Comparison of ENCODE assay signal across 11 cellular contexts in the genomic region with DNA sequence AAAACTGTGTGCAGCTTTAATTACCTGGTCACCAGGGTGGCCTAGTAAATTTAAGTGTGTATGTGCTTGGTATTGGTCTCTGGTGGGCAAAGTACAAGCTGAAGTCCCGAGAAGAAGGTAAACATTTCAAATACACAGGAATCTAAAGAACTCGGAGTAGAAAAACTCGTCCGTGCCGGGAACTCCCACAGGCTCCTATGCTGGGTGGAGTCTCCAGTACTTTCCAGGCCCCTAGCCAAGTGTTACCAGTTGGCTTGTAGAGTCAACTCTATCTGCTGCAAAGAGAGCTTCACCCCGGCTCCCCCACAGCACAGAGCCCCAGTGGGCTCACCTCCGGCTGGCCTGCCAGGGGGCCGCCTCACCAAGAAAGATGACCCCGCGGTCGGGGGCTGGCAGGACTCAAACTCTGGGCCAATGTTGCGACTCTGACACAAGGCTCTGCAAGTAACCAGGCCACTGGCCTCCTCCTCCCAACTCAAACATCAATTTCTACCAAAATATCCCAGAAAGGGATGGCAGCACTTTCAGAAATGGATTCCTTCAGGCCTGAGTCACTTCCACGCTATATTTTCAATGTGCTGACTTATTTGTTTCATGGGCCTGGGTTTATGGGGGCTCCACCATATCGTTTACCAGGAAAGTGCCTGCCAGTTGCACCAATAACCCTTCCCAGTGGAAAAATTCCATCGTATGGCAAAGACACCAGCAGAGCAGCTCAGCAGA.
A peak's percentile ranks its signal among the peaks of the same experiment; 100 is the strongest.
DNase-seq lines count a peak whose midpoint lies in the region; ATAC-seq and TF ChIP-seq lines count a peak whose summit lies in the region.
"Had no signal": no experiment of that assay in that cellular context is flagged by ENCODE, and none has a peak within 500 bp of the region (broad histone marks: within the 10 kb centered on the region; RNA-seq: fewer than 3 reads in every experiment).

No MANE protein-coding gene starts in this region.

- no peak overlapping the region for H3K4me2 ChIP-seq in mesenchymal stem cell (ENCODE audit: low read length, poor library complexity, severe bottlenecking)

- no peak overlapping the region for H3K14ac ChIP-seq in mesenchymal stem cell (ENCODE audit: low read length in 2 of 2)

- H4K8ac ChIP-seq in mesenchymal stem cell (ENCODE audit: low read length) = peak overlapping the region; percentile 48

- no peak overlapping the region for H2BK120ac ChIP-seq in mesenchymal stem cell (ENCODE audit: low read depth, low read length)

- peak overlapping the region; percentile 30 for H2AK5ac ChIP-seq in mesenchymal stem cell (ENCODE audit: low read length, severe bottlenecking)

- 88% methylated on average over 15 of the region's 15 CpGs for WGBS in mesenchymal stem cell
- 42 to 51% methylated on average over 15 of the region's 15 CpGs for WGBS in testis, 2 donors

- H3K4me1 ChIP-seq in mesenchymal stem cell (ENCODE audit: control insufficient read depth, insufficient read depth, low read depth, low read length) (peaks cover 26% of the 10 kb centered on the region), testis (peaks cover 27% of the 10 kb centered on the region)

- H3K4me3 ChIP-seq in epithelial cell of esophagus (ENCODE audit: low read length) = no peak overlapping the region
- H3K4me3 ChIP-seq in mesenchymal stem cell (ENCODE audit: insufficient read depth in 1 of 2, low read depth in 1 of 2, low read length in 2 of 2) = peak overlapping the region in 1 of 2 experiments; percentile 46
- no peak overlapping the region for H3K4me3 ChIP-seq in testis
- no peak overlapping the region for H3K4me3 ChIP-seq in H7 (ENCODE audit: insufficient read depth, low read depth, low read length)

- H3K18ac ChIP-seq in mesenchymal stem cell (ENCODE audit: low read depth in 1 of 2, low read length in 2 of 2) = no peak overlapping the region

- intact Hi-C loops in testis (cut with DNase I; ENCODE audit: low total_unique reads) = no loop called here

- H4K91ac ChIP-seq in mesenchymal stem cell (ENCODE audit: low read length) = peak overlapping the region; percentile 37

- no peak for TF ChIP-seq POLR2A in testis (IDR thresholded peaks at IDR 0.05)

- H3K36me3 ChIP-seq in mesenchymal stem cell (ENCODE audit: control insufficient read depth in 1 of 2, insufficient read depth in 2 of 2, low read depth in 1 of 2, low read length in 2 of 2) = peaks cover 27 to 39% of the 10 kb centered on the region in 2 experiments
- no peaks in the 10 kb centered on the region for H3K36me3 ChIP-seq in testis (ENCODE audit: low read depth, missing control alignments)
- peaks cover 8% of the 10 kb centered on the region for H3K36me3 ChIP-seq in H7 (replicated peaks; ENCODE audit: control insufficient read depth, insufficient read depth, low read length)

- ATAC-seq in HG03457 (IDR thresholded peaks at IDR 0.05; ENCODE audit: unreplicated experiment) (no peak), GM19452 (IDR thresholded peaks at IDR 0.05; ENCODE audit: unreplicated experiment) (no peak)

- H2BK5ac ChIP-seq in mesenchymal stem cell (ENCODE audit: low read depth, low read length, poor library complexity, severe bottlenecking) = no peak overlapping the region

- H3K27me3 ChIP-seq in mesenchymal stem cell (ENCODE audit: control insufficient read depth in 1 of 2, insufficient read depth in 1 of 2, low read length in 2 of 2) (no peaks in the 10 kb centered on the region), testis (no peaks in the 10 kb centered on the region), H7 (ENCODE audit: control insufficient read depth, insufficient read depth, low read length) (no peaks in the 10 kb centered on the region)

- H2AFZ ChIP-seq in mesenchymal stem cell (ENCODE audit: low read depth, low read length) = no peak overlapping the region

- TF ChIP-seq CTCF in epithelial cell of esophagus (IDR thresholded peaks at IDR 0.05; ENCODE audit: insufficient read depth, low read depth, low read length, missing control alignments) (no peak), testis (IDR thresholded peaks at IDR 0.05) (no peak)

- H3K79me1 ChIP-seq in mesenchymal stem cell (replicated peaks; ENCODE audit: low read length, poor library complexity, severe bottlenecking) = peaks cover 45% of the 10 kb centered on the region

- DNase-seq in LHCN-M2 (ENCODE audit: low read depth) (peak; percentile 31), epithelial cell of esophagus (ENCODE audit: low read depth) (peak; percentile 40), mesenchymal stem cell (no peak), testis (peak; percentile 89), H7 (no peak), NCI-H1105 treated with DMSO at 0.1 percent for 48 hours (lab: John Stamatoyannopoulos, UW) (no peak)
- DNase-seq: activated CD4-positive, alpha-beta T cell treated with anti-CD3 and anti-CD28 coated beads, Interleukin-2, amount 10 ng/mL, durations not matched to agents 24 days and 14 days; GF-D8; MM.1S had no signal

- peak overlapping the region; percentile 38 for H3K27ac ChIP-seq in mesenchymal stem cell (ENCODE audit: low read length, poor library complexity, severe bottlenecking)
- H3K27ac ChIP-seq in testis = peak overlapping the region; percentile 23 to 72

- no peak overlapping the region for H3K23ac ChIP-seq in mesenchymal stem cell (ENCODE audit: low read length in 2 of 2)

- H3K9ac ChIP-seq in mesenchymal stem cell (ENCODE audit: low read length) = peak overlapping the region; percentile 77

- no peak overlapping the region for H2BK12ac ChIP-seq in mesenchymal stem cell (ENCODE audit: low read length in 2 of 2)

- H2BK15ac ChIP-seq in mesenchymal stem cell (ENCODE audit: low read depth, poor library complexity, severe bottlenecking) = no peak overlapping the region

- H3K9me3 ChIP-seq in mesenchymal stem cell (ENCODE audit: control insufficient read depth, low read length) (no peaks in the 10 kb centered on the region), testis (no peaks in the 10 kb centered on the region)

- no peak overlapping the region for H3K4ac ChIP-seq in mesenchymal stem cell (ENCODE audit: low read depth in 1 of 2, low read length in 2 of 2)

Comparison
In these comparisons a context has a peak if more than half of its experiments do, and no peak if none do; other contexts are left out.
1. DNase-seq: peak in LHCN-M2 (single experiment), epithelial cell of esophagus (single experiment) and testis (single experiment); none in mesenchymal stem cell (single experiment), H7 (single experiment) and NCI-H1105 treated with DMSO at 0.1 percent for 48 hours (single experiment).